Comparison of ENCODE assay signal across 17 cellular contexts in the genomic region with DNA sequence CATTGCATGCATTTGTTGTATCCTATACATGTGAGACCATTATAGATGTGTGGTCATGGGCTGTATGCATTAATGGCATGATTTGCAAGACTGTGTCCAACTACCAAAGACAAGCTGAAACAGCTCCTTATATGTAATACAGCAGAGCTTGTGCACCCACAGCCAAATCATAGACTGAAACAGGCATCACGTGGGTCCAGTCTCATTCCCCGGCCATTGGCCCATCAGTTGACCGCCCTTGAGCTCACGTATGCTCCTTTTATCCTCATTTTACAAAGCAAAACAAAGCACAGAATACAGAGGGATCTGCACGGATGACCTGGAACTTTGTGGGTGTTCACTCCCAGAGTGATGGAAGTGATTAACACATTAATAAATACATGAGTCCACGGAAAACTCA.
DNase-seq lines count a peak whose midpoint lies in the region; TF ChIP-seq lines count a peak whose summit lies in the region.
"Had no signal": no experiment of that assay in that cellular context is flagged by ENCODE, and none has a peak within 500 bp of the region (broad histone marks: within the 10 kb centered on the region; RNA-seq: fewer than 3 reads in every experiment).

No MANE protein-coding gene starts in this region.

- intact Hi-C loops in sigmoid colon (cut with DNase I): no loop called here

- H4K20me1 ChIP-seq in BLaER1 treated with 17β-estradiol and CSF1 and Interleukin-3, amounts not matched to agents 10 nM and 100 nM: peaks cover 0 to 7% (median 0%) of the 10 kb centered on the region in 11 experiments; a peak in 1 of 22 replicates

- H3K4me3 Mint-ChIP-seq in endodermal cell (no peak overlapping the region), nephron (no peak overlapping the region)
- H3K4me3 Mint-ChIP-seq: CD8-positive, alpha-beta T cell had no signal

- peaks cover 48 to 100% (median 98%) of the 10 kb centered on the region in 10 experiments for H3K4me1 ChIP-seq in BLaER1 treated with 17β-estradiol and CSF1 and Interleukin-3, amounts not matched to agents 10 nM and 100 nM
- H3K4me1 ChIP-seq in endodermal cell (ENCODE audit: control insufficient read depth, insufficient read depth, low read length): peaks cover 27% of the 10 kb centered on the region
- H3K4me1 ChIP-seq in sigmoid colon: peaks cover 0 to 96% (median 92%) of the 10 kb centered on the region in 4 donors

- H3K27me3 ChIP-seq in BLaER1 treated with 17β-estradiol and CSF1 and Interleukin-3, amounts not matched to agents 10 nM and 100 nM: peaks cover 0 to 21% (median 0%) of the 10 kb centered on the region in 11 experiments; a peak in 5 of 22 replicates
- H3K27me3 ChIP-seq in endodermal cell (ENCODE audit: control insufficient read depth, insufficient read depth, low read length, poor library complexity, severe bottlenecking) (no peaks in the 10 kb centered on the region), sigmoid colon (no peaks in the 10 kb centered on the region)

- 0 out of 22 replicates have a peak overlapping the region, but pooled peaks of 1 of the 11 experiments have one; percentile 64 for H3K27ac ChIP-seq in BLaER1 treated with 17β-estradiol and CSF1 and Interleukin-3, amounts not matched to agents 10 nM and 100 nM
- H3K27ac ChIP-seq in endodermal cell (ENCODE audit: low read depth, low read length) (no peak overlapping the region), sigmoid colon (peak overlapping the region; percentile 74 to 86 (median 80))
- H3K27ac ChIP-seq: C4-2B, GM23248 had no signal

- H3K9me3 Mint-ChIP-seq in endodermal cell (no peaks in the 10 kb centered on the region), nephron (no peaks in the 10 kb centered on the region)
- H3K9me3 Mint-ChIP-seq: CD8-positive, alpha-beta T cell had no signal

- H3K4me3 ChIP-seq in BLaER1 treated with 17β-estradiol and CSF1 and Interleukin-3, amounts not matched to agents 10 nM and 100 nM: no peak overlapping the region
- H3K4me3 ChIP-seq in endodermal cell (ENCODE audit: low read length) (no peak overlapping the region), sigmoid colon (no peak overlapping the region)
- H3K4me3 ChIP-seq: GM23248 had no signal

- H3K36me3 Mint-ChIP-seq in endodermal cell (ENCODE audit: low read depth) (peaks cover 10% of the 10 kb centered on the region), nephron (ENCODE audit: low read depth) (no peaks in the 10 kb centered on the region)
- H3K36me3 Mint-ChIP-seq: CD8-positive, alpha-beta T cell had no signal

- H3K9ac ChIP-seq in BLaER1 treated with 17β-estradiol and CSF1 and Interleukin-3, amounts not matched to agents 10 nM and 100 nM: no peak overlapping the region
- H3K9ac ChIP-seq in endodermal cell (ENCODE audit: extremely low read depth, low read length, poor library complexity, severe bottlenecking): no peak overlapping the region
- H3K9ac ChIP-seq: GM23248 had no signal

- TF ChIP-seq CTCF in endodermal cell (conservative IDR thresholded peaks at IDR 0.05) (no peak), nephron (IDR thresholded peaks at IDR 0.05; ENCODE audit: unreplicated experiment in 3 of 3) (no peak), sigmoid colon (IDR thresholded peaks at IDR 0.05) (no peak)

- peak overlapping the region; percentile 52 for H3K27ac Mint-ChIP-seq in endodermal cell
- H3K27ac Mint-ChIP-seq in nephron: peak overlapping the region in 2 of 3 experiments; percentile 40 to 73
- H3K27ac Mint-ChIP-seq: CD8-positive, alpha-beta T cell had no signal

- no peak for TF ChIP-seq POLR2A in sigmoid colon (IDR thresholded peaks at IDR 0.05)

- peak overlapping the region in 9 of 11 experiments; percentile 65 to 92 (median 82); a peak in 18 of 22 replicates for H3K4me2 ChIP-seq in BLaER1 treated with 17β-estradiol and CSF1 and Interleukin-3, amounts not matched to agents 10 nM and 100 nM

- DNase-seq in endodermal cell: peak; percentile 33
- peak; percentile 59 for DNase-seq in sigmoid colon
- DNase-seq in NCI-H510A (lab: John Stamatoyannopoulos, UW): no peak
- no peak for DNase-seq in NCI-H1930 (lab: John Stamatoyannopoulos, UW)
- DNase-seq in stimulated activated CD4-positive, alpha-beta T cell treated with anti-CD3 and anti-CD28 coated beads, Interleukin-15, amount 100 ng/mL, for 24 hours: no peak
- no peak for DNase-seq in kidney tubule cell (ENCODE audit: low spot score)
- DNase-seq: 8988T; AML-193; CD8-positive, alpha-beta T cell; COR-L47; DMS153; DMS79 treated with DMSO at 0.1 percent for 48 hours; EL; GM23248 had no signal

- TF ChIP-seq EP300 in sigmoid colon (IDR thresholded peaks at IDR 0.05): no peak

- H3K27me3 Mint-ChIP-seq in endodermal cell (ENCODE audit: insufficient read depth): no peaks in the 10 kb centered on the region
- peaks cover 14% of the 10 kb centered on the region for H3K27me3 Mint-ChIP-seq in nephron (ENCODE audit: low read depth)

- no peaks in the 10 kb centered on the region for H3K9me3 ChIP-seq in BLaER1 treated with 17β-estradiol and CSF1 and Interleukin-3, amounts not matched to agents 10 nM and 100 nM (replicated peaks in 1 of 11)
- H3K9me3 ChIP-seq in endodermal cell (ENCODE audit: control insufficient read depth, low read length) (no peaks in the 10 kb centered on the region), sigmoid colon (no peaks in the 10 kb centered on the region)

- H3K4me1 Mint-ChIP-seq in endodermal cell (peaks cover 60% of the 10 kb centered on the region), nephron (peaks cover 86% of the 10 kb centered on the region)

- 91 to 93% methylated on average over 3 to 6 of the region's 6 CpGs for WGBS in endodermal cell (ENCODE audit: insufficient coverage in 1 of 2, insufficient read length in 1 of 2), 2 experiments
- 93 to 94% methylated on average over 6 of the region's 6 CpGs for WGBS in sigmoid colon, 2 donors

- no peaks in the 10 kb centered on the region for H3K36me3 ChIP-seq in BLaER1 treated with 17β-estradiol and CSF1 and Interleukin-3, amounts not matched to agents 10 nM and 100 nM
- peaks cover 83% of the 10 kb centered on the region for H3K36me3 ChIP-seq in endodermal cell (ENCODE audit: control insufficient read depth, insufficient read depth, low read length)
- H3K36me3 ChIP-seq in sigmoid colon: no peaks in the 10 kb centered on the region

Comparison
In these comparisons a context has a peak if more than half of its experiments do, and no peak if none do; other contexts are left out.
1. DNase-seq: peak in endodermal cell (single experiment) and sigmoid colon (single experiment); none in NCI-H510A (single experiment), NCI-H1930 (0 of 2), stimulated activated CD4-positive, alpha-beta T cell treated with anti-CD3 and anti-CD28 coated beads, Interleukin-15, amount 100 ng/mL, for 24 hours (single experiment) and kidney tubule cell (single experiment).